In the genomic region with DNA sequence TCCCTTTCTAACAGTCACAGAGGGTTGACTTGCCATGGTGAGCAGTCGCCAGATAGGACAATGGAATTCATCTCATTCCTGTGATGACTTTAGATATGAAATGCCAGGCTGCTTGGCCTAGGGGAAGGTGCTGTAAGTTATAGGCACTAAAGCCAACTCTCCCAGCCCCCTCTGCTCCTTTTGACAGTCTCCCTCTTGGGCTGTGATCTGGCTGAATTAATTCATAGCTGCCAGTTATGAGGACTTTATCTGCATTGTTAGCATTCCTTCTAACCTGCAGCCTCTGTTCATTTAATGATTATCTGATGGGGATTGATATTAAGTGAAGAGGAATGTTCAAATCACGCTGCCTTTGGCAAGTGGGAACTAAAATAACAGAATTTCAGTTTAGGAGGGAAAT, we compare ENCODE assay signal across 19 cellular contexts.
DNase-seq lines count a peak whose midpoint lies in the region; ATAC-seq, FAIRE-seq and TF ChIP-seq lines count a peak whose summit lies in the region.
"Had no signal": no experiment of that assay in that cellular context is flagged by ENCODE, and none has a peak within 500 bp of the region (broad histone marks: within the 10 kb centered on the region; RNA-seq: fewer than 3 reads in every experiment).

No MANE protein-coding gene starts in this region.

- H3K4me1 ChIP-seq in astrocyte (ENCODE audit: insufficient read depth, low read length) (peaks cover 23% of the 10 kb centered on the region), upper lobe of right lung (no peaks in the 10 kb centered on the region)
- H3K4me1 ChIP-seq: BLaER1 treated with 17β-estradiol and CSF1 and Interleukin-3, amounts not matched to agents 10 nM and 100 nM; spleen had no signal

- H3K9me3 ChIP-seq in astrocyte (ENCODE audit: insufficient read depth, low read depth, low read length) (no peaks in the 10 kb centered on the region), upper lobe of right lung (no peaks in the 10 kb centered on the region)
- H3K9me3 ChIP-seq: BLaER1 treated with 17β-estradiol and CSF1 and Interleukin-3, amounts not matched to agents 10 nM and 100 nM; spleen; testis had no signal

- peaks cover 2% of the 10 kb centered on the region for H3K9me3 Mint-ChIP-seq in astrocyte (ENCODE audit: unreplicated experiment)
- H3K9me3 Mint-ChIP-seq: activated CD4-positive, alpha-beta T cell treated with anti-CD3 and anti-CD28 coated beads, Interleukin-2, amount 10 ng/mL, durations not matched to agents 7 days and 5 days; brain had no signal

- ATAC-seq in upper lobe of right lung (peak; percentile 21), GM18868 (IDR thresholded peaks at IDR 0.05; ENCODE audit: unreplicated experiment) (no peak)

- H3K9ac ChIP-seq in astrocyte (ENCODE audit: low read length), result no peak overlapping the region
- H3K9ac ChIP-seq: BLaER1 treated with 17β-estradiol and CSF1 and Interleukin-3, amounts not matched to agents 10 nM and 100 nM; KMS-11 had no signal

- no peaks in the 10 kb centered on the region for H3K27me3 Mint-ChIP-seq in astrocyte (ENCODE audit: low read depth, unreplicated experiment)
- H3K27me3 Mint-ChIP-seq: brain had no signal

- H3K4me3 Mint-ChIP-seq in astrocyte (ENCODE audit: unreplicated experiment), result no peak overlapping the region
- H3K4me3 Mint-ChIP-seq: activated CD4-positive, alpha-beta T cell treated with anti-CD3 and anti-CD28 coated beads, Interleukin-2, amount 10 ng/mL, durations not matched to agents 7 days and 5 days; brain had no signal

- H3K4me3 ChIP-seq in astrocyte (ENCODE audit: insufficient read depth, low read depth, low read length) (no peak overlapping the region), upper lobe of right lung (no peak overlapping the region), brain microvascular endothelial cell (ENCODE audit: low read depth, low read length) (no peak overlapping the region)
- H3K4me3 ChIP-seq: BLaER1 treated with 17β-estradiol and CSF1 and Interleukin-3, amounts not matched to agents 10 nM and 100 nM; PC-9; spleen; testis had no signal

- no peak for TF ChIP-seq CTCF in astrocyte (IDR thresholded peaks at IDR 0.05; ENCODE audit: insufficient read depth, low read depth, low read length)
- TF ChIP-seq CTCF in upper lobe of right lung (IDR thresholded peaks at IDR 0.05), result no peak
- TF ChIP-seq CTCF in brain microvascular endothelial cell (IDR thresholded peaks at IDR 0.05; ENCODE audit: low read depth, low read length, missing control alignments), result no peak

- DNase-seq in HK-2 (ENCODE audit: unreplicated experiment) (peak; percentile 57), astrocyte (ENCODE audit: low read depth) (peak; percentile 68), iris pigment epithelial cell (ENCODE audit: low read depth) (peak; percentile 16), upper lobe of right lung (no peak), brain microvascular endothelial cell (no peak), NOMO-1 treated with dmso at 0.1 percent for 144 hours (lab: John Stamatoyannopoulos, UW; ENCODE audit: unreplicated experiment) (no peak)
- DNase-seq: activated CD4-positive, alpha-beta T cell treated with anti-CD3 and anti-CD28 coated beads, Interleukin-2, amount 10 ng/mL, durations not matched to agents 7 days and 5 days; activated naive CD4-positive, alpha-beta T cell treated with Interleukin-2 at 50 U/mL for 16 hours; activated T-cell treated with anti-CD3 and anti-CD28 coated beads for 4 hours; GF-D8; kidney; NCI-H1105; spleen; testis had no signal

- no peak overlapping the region for H3K27ac Mint-ChIP-seq in astrocyte (ENCODE audit: unreplicated experiment)
- H3K27ac Mint-ChIP-seq: activated CD4-positive, alpha-beta T cell treated with anti-CD3 and anti-CD28 coated beads, Interleukin-2, amount 10 ng/mL, durations not matched to agents 7 days and 5 days had no signal

- H3K36me3 Mint-ChIP-seq in astrocyte (ENCODE audit: low read depth, unreplicated experiment), result no peaks in the 10 kb centered on the region
- H3K36me3 Mint-ChIP-seq: brain had no signal

- H3K27me3 ChIP-seq in astrocyte (ENCODE audit: insufficient read depth, low read length) (no peaks in the 10 kb centered on the region), upper lobe of right lung (no peaks in the 10 kb centered on the region), brain microvascular endothelial cell (replicated peaks) (no peaks in the 10 kb centered on the region)
- H3K27me3 ChIP-seq: BLaER1 treated with 17β-estradiol and CSF1 and Interleukin-3, amounts not matched to agents 10 nM and 100 nM; spleen; testis had no signal

- in situ Hi-C loops in brain microvascular endothelial cell (cut with HindIII; ENCODE audit: low pct_ligation_motif_present, low sequenced_read_pairs), result no loop called here

- no peaks in the 10 kb centered on the region for H4K20me1 ChIP-seq in astrocyte (ENCODE audit: insufficient read depth, low read length)
- H4K20me1 ChIP-seq: BLaER1 treated with 17β-estradiol and CSF1 and Interleukin-3, amounts not matched to agents 10 nM and 100 nM had no signal

- H3K36me3 ChIP-seq in astrocyte (ENCODE audit: insufficient read depth, low read length), result no peaks in the 10 kb centered on the region
- H3K36me3 ChIP-seq in upper lobe of right lung, result no peaks in the 10 kb centered on the region
- no peaks in the 10 kb centered on the region for H3K36me3 ChIP-seq in brain microvascular endothelial cell (replicated peaks)
- H3K36me3 ChIP-seq: BLaER1 treated with 17β-estradiol and CSF1 and Interleukin-3, amounts not matched to agents 10 nM and 100 nM; spleen had no signal

- no peak overlapping the region for H3K4me2 ChIP-seq in astrocyte (ENCODE audit: low read length)
- H3K4me2 ChIP-seq: BLaER1 treated with 17β-estradiol and CSF1 and Interleukin-3, amounts not matched to agents 10 nM and 100 nM; KMS-11; PC-9 had no signal

- peaks cover 29% of the 10 kb centered on the region for H3K4me1 Mint-ChIP-seq in astrocyte (ENCODE audit: low read depth, unreplicated experiment)
- H3K4me1 Mint-ChIP-seq: activated CD4-positive, alpha-beta T cell treated with anti-CD3 and anti-CD28 coated beads, Interleukin-2, amount 10 ng/mL, durations not matched to agents 7 days and 5 days had no signal

- no peaks in the 10 kb centered on the region for H3K79me2 ChIP-seq in astrocyte (ENCODE audit: insufficient read depth, low read length)

- H2AFZ ChIP-seq in astrocyte (ENCODE audit: low read depth, low read length), result no peak overlapping the region
- H2AFZ ChIP-seq: PC-9 had no signal

- intact Hi-C loops in upper lobe of right lung (cut with DNase I), result loop anchor here (10.0 kb wide), 1 partner anchor 177 kb away; no protein-coding TSS in a partner anchor

- no peak overlapping the region for H3K27ac ChIP-seq in astrocyte (ENCODE audit: low read depth, low read length)
- no peak overlapping the region for H3K27ac ChIP-seq in upper lobe of right lung
- H3K27ac ChIP-seq in brain microvascular endothelial cell, result no peak overlapping the region
- H3K27ac ChIP-seq: BLaER1 treated with 17β-estradiol and CSF1 and Interleukin-3, amounts not matched to agents 10 nM and 100 nM; KMS-11; PC-9; testis had no signal

- FAIRE-seq in astrocyte (lab: Jason Lieb, UNC), result peak; percentile 77

Comparison
In these comparisons a context has a peak if more than half of its experiments do, and no peak if none do; other contexts are left out.
1. DNase-seq: peak in HK-2 (single experiment), astrocyte (single experiment) and iris pigment epithelial cell (single experiment); none in upper lobe of right lung (single experiment), brain microvascular endothelial cell (single experiment) and NOMO-1 treated with dmso at 0.1 percent for 144 hours (single experiment).